1 cellular context compared by ENCODE assay signal in the genomic region with DNA sequence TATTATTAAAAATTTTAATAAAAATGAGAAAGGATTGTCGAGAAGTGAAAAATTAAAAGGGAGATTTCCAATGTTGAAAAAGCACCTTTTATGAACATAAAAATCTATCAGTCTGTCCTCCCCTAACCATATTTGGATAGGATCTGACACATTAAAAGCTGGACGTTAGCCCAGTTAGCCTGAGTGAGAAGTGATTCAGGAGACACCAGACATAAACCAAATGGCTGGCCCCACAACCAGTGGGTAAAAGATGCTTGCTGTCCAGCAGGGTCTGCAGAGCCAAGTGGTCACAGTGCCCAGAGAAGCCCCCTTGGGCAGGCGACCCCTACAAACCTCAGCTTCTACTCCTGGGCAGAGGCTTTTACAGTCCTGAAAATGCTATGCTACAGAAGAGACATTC.
TF ChIP-seq lines count a peak whose summit lies in the region.

No MANE protein-coding gene starts in this region.

TF ChIP-seq in GM23338, 12 proteins besides CTCF, POLR2A, EP300 and RAD21:
- TF ChIP-seq NANOG (IDR thresholded peaks at IDR 0.05; ENCODE audit: borderline replicate concordance) (no peak), ZNF331 (CRISPR knock-in tag; IDR thresholded peaks at IDR 0.05; ENCODE audit: low read depth) (no peak), JUNB (IDR thresholded peaks at IDR 0.05; ENCODE audit: unreplicated experiment) (no peak)
